Comparison of ENCODE assay signal across 14 cellular contexts in genomic region chrX:20221902-20222301, GRCh38. TPM values are rescaled to one million over a fixed set of nuclear protein-coding genes. Genes with fewer than 3 reads are reported as not detected.
A peak's percentile ranks its signal among the peaks of the same experiment; 100 is the strongest.
DNase-seq lines count a peak whose midpoint lies in the region; ATAC-seq and TF ChIP-seq lines count a peak whose summit lies in the region.
"Had no signal": no experiment of that assay in that cellular context is flagged by ENCODE, and none has a peak within 500 bp of the region (broad histone marks: within the 10 kb centered on the region; RNA-seq: fewer than 3 reads in every experiment).

No MANE protein-coding gene starts in this region.

- no peak overlapping the region for H2BK120ac ChIP-seq in neuronal stem cell (ENCODE audit: low read depth, low read length)

- H2BK15ac ChIP-seq in neuronal stem cell (ENCODE audit: low read length) = no peak overlapping the region

- DNase-seq in left ventricle myocardium inferior (no peak), right atrium auricular region (ENCODE audit: low spot score) (no peak), SK-N-MC (ENCODE audit: low read depth, low spot score) (no peak), iris pigment epithelial cell (ENCODE audit: low read depth) (peak; percentile 50), aorta (no peak), neuronal stem cell (ENCODE audit: low spot score) (no peak)
- DNase-seq: activated B cell treated with CpG ODN at 0.5 μM for 24 hours, hypothalamus, NCI-H774, RPMI8226, SW 1271 had no signal

- H3K36me3 ChIP-seq in left ventricle myocardium inferior (no peaks in the 10 kb centered on the region), right atrium auricular region (no peaks in the 10 kb centered on the region), SK-N-MC (ENCODE audit: insufficient read depth, low read length) (no peaks in the 10 kb centered on the region), aorta (ENCODE audit: control insufficient read depth in 1 of 2, insufficient read depth in 2 of 2, low read length in 1 of 2) (no peaks in the 10 kb centered on the region), neuronal stem cell (replicated peaks in 1 of 2; ENCODE audit: control insufficient read depth in 2 of 2, insufficient read depth in 2 of 2, low read length in 2 of 2) (no peaks in the 10 kb centered on the region)
- H3K36me3 ChIP-seq: vagina had no signal

- H4K91ac ChIP-seq in neuronal stem cell (ENCODE audit: low read depth, low read length, poor library complexity) = no peak overlapping the region

- no peak overlapping the region for H3K14ac ChIP-seq in neuronal stem cell (ENCODE audit: low read length)

- no peak overlapping the region for H2AFZ ChIP-seq in neuronal stem cell (ENCODE audit: low read length)

- intact Hi-C loops in left ventricle myocardium inferior (cut with micrococcal nuclease) = no loop called here
- intact Hi-C loops in aorta (cut with DNase I) = no loop called here

- H3K4me3 ChIP-seq in left ventricle myocardium inferior (no peak overlapping the region), right atrium auricular region (no peak overlapping the region), SK-N-MC (no peak overlapping the region), aorta (ENCODE audit: low read length in 2 of 2) (no peak overlapping the region), neuronal stem cell (ENCODE audit: low read length in 2 of 2) (no peak overlapping the region)
- H3K4me3 ChIP-seq: vagina had no signal

- H3K4me2 ChIP-seq in neuronal stem cell (ENCODE audit: insufficient read depth, low read length, poor library complexity, severe bottlenecking) = no peak overlapping the region

- H3K4me1 ChIP-seq in left ventricle myocardium inferior (peaks cover 34% of the 10 kb centered on the region), right atrium auricular region (peaks cover 0 to 10% of the 10 kb centered on the region in 2 donors), aorta (ENCODE audit: control insufficient read depth in 1 of 2, insufficient read depth in 2 of 2, low read length in 2 of 2) (no peaks in the 10 kb centered on the region), neuronal stem cell (ENCODE audit: control insufficient read depth in 2 of 2, insufficient read depth in 1 of 2, low read depth in 1 of 2, low read length in 2 of 2) (no peaks in the 10 kb centered on the region)

- no peak overlapping the region for H3K23ac ChIP-seq in neuronal stem cell (ENCODE audit: low read depth, low read length, poor library complexity)

- peak overlapping the region; percentile 36 for H3K27ac ChIP-seq in left ventricle myocardium inferior (replicated peaks)
- no peak overlapping the region for H3K27ac ChIP-seq in right atrium auricular region
- H3K27ac ChIP-seq in SK-N-MC = peak overlapping the region; percentile 70; the same call in 1 of the 2 replicates
- H3K27ac ChIP-seq in aorta (ENCODE audit: low read depth in 1 of 2, low read length in 2 of 2) = no peak overlapping the region
- no peak overlapping the region for H3K27ac ChIP-seq in neuronal stem cell (replicated peaks; ENCODE audit: low read length)
- H3K27ac ChIP-seq: vagina had no signal

- no peak overlapping the region for H2BK12ac ChIP-seq in neuronal stem cell (ENCODE audit: low read length)

- no peaks in the 10 kb centered on the region for H3K9me3 ChIP-seq in left ventricle myocardium inferior (replicated peaks)
- H3K9me3 ChIP-seq in right atrium auricular region = no peaks in the 10 kb centered on the region
- no peaks in the 10 kb centered on the region for H3K9me3 ChIP-seq in SK-N-MC (ENCODE audit: low read depth, low read length)
- no peaks in the 10 kb centered on the region for H3K9me3 ChIP-seq in aorta (ENCODE audit: control insufficient read depth, low read length)
- no peaks in the 10 kb centered on the region for H3K9me3 ChIP-seq in neuronal stem cell (replicated peaks in 1 of 2; ENCODE audit: control insufficient read depth in 2 of 2, insufficient read depth in 1 of 2, low read depth in 1 of 2, low read length in 2 of 2)
- H3K9me3 ChIP-seq: vagina had no signal

- H3K9ac ChIP-seq in SK-N-MC (ENCODE audit: insufficient read length) (no peak overlapping the region), neuronal stem cell (ENCODE audit: low read depth, low read length, poor library complexity) (no peak overlapping the region)

- no peak overlapping the region for H2AK5ac ChIP-seq in neuronal stem cell (ENCODE audit: low read depth, low read length)

- 74 to 87% methylated on average over 3 of the region's 3 CpGs for WGBS in aorta, 2 donors
- no CpG with 5 or more reads among the region's 3 CpGs for WGBS in neuronal stem cell (ENCODE audit: extremely low coverage in 2 of 2, insufficient read length in 2 of 2, insufficient replicate concordance in 1 of 2), 2 donors

- H3K79me1 ChIP-seq in neuronal stem cell (ENCODE audit: low read depth, low read length) = no peaks in the 10 kb centered on the region

- no peak overlapping the region for H2BK5ac ChIP-seq in neuronal stem cell (ENCODE audit: low read length)

- no peak overlapping the region for H3K4ac ChIP-seq in neuronal stem cell (ENCODE audit: low read length)

- TF ChIP-seq CTCF in left ventricle myocardium inferior (IDR thresholded peaks at IDR 0.05; ENCODE audit: borderline replicate concordance) (no peak), right atrium auricular region (IDR thresholded peaks at IDR 0.05) (no peak)

- H4K8ac ChIP-seq in neuronal stem cell (ENCODE audit: low read depth, low read length) = no peak overlapping the region

- H3K27me3 ChIP-seq in left ventricle myocardium inferior (ENCODE audit: low read depth) (no peaks in the 10 kb centered on the region), right atrium auricular region (no peaks in the 10 kb centered on the region), aorta (ENCODE audit: control insufficient read depth in 1 of 2, insufficient read depth in 2 of 2, low read length in 1 of 2) (no peaks in the 10 kb centered on the region), neuronal stem cell (ENCODE audit: control insufficient read depth in 3 of 3, insufficient read depth in 3 of 3, low read depth in 1 of 3, low read length in 3 of 3) (no peaks in the 10 kb centered on the region)
- H3K27me3 ChIP-seq: vagina had no signal

- ATAC-seq in HG02759 (IDR thresholded peaks at IDR 0.05; ENCODE audit: unreplicated experiment) (no peak), aorta (ENCODE audit: low FRiP score) (no peak), HG03460 (IDR thresholded peaks at IDR 0.05; ENCODE audit: unreplicated experiment) (no peak)

- no peak overlapping the region for H3K18ac ChIP-seq in neuronal stem cell (ENCODE audit: low read length)

RNA-seq across cellular contexts. Expression of gene RPS6KA3, which starts 44.8 kb away (rescaled TPM):
- total RNA-seq in left ventricle myocardium inferior = 33.6 TPM
- 10 to 100 TPM; 25.4 to 30.5 TPM for total RNA-seq in right atrium auricular region
- 10 to 100 TPM; 43.9 to 52.7 TPM for total RNA-seq in aorta
- polyA plus RNA-seq in aorta = 10 to 100 TPM in 1 of 2 donors, 1 to 10 TPM in 1; 7.9 to 11.5 TPM
- 14.0 TPM for polyA plus RNA-seq in neuronal stem cell (2013, experiment 1 of 2)
- 14.5 TPM for polyA plus RNA-seq in neuronal stem cell (2013, experiment 2 of 2)

Comparison
In these comparisons a context has a peak if more than half of its experiments do, and no peak if none do; other contexts are left out.
1. H3K27ac ChIP-seq: peak in left ventricle myocardium inferior (single experiment) and SK-N-MC (single experiment); none in right atrium auricular region (0 of 2), aorta (0 of 2) and neuronal stem cell (single experiment).